10 cellular contexts compared by ENCODE assay signal in the genomic region with DNA sequence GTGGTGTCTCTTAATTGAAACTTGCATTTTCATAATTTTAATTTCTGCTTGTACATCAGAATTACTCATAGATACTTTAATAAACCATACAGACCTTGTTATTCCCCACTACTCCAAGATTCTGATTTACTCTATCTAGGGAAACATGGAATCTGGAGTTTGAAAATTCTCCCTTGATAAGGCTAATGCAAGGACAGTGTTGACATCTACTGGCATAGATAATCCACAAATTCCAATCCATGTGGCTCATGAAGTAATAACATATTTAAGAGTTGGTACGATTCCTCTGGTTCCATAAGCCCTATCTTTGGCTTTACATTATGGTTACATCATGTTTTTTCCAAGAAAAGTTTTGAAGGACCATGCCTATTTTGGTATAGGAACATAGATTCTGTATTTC.
"Had no signal": no experiment of that assay in that cellular context is flagged by ENCODE, and none has a peak within 500 bp of the region (broad histone marks: within the 10 kb centered on the region; RNA-seq: fewer than 3 reads in every experiment).

No MANE protein-coding gene starts in this region.

- H3K9me3 ChIP-seq: HAP-1 had no signal

- H3K27ac ChIP-seq: HL-60 had no signal

- ATAC-seq: GM23338, HCT116, K562 had no signal

- H3K4me2 ChIP-seq: GM23338 had no signal

- H3K4me1 ChIP-seq: HAP-1 had no signal

- DNase-seq: H7, HFFc6, IMR-90, KG1 had no signal

- H3K4me3 ChIP-seq: GM23338, HAP-1, K562 had no signal

- H2AFZ ChIP-seq: GM23338 had no signal

- FAIRE-seq: H1, K562 had no signal

- H3K36me3 ChIP-seq: HAP-1 had no signal
